In the genomic region with DNA sequence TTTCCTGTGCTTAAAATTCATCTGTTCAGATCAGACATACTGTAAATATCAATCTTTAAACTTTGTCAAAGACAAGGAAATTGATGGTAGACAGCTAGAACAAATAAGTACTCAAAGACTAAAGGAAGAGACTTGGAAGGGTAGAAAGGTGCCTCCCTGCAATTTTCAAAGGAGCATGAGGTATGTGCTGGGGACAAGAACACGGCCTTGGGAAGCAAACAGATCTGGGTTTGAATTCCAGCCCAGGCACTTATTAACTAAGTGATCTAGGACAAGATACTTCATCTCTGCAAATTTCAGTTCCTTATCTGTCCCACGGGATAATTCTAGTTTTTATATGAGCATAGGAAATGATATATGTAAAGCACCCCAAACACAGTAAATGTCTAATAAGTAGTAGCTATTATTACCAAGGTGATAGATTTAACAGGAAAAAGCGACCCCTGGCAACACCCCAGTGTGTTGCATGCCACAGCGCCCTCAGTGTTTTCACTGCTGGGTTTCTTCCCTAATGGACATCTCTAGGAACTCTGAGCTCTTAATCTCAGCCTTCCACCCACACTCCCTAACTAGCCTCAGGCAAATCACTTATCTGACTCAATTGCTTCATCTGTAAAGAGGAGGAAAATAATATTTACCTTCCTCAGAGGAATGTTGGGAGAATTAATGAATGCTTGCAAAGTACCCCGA, we compare ENCODE assay signal across 16 cellular contexts. TPM values are rescaled to one million over a fixed set of nuclear protein-coding genes. Genes with fewer than 3 reads are reported as not detected.
DNase-seq lines count a peak whose midpoint lies in the region; ATAC-seq, FAIRE-seq and TF ChIP-seq lines count a peak whose summit lies in the region.
"Had no signal": no experiment of that assay in that cellular context is flagged by ENCODE, and none has a peak within 500 bp of the region (broad histone marks: within the 10 kb centered on the region; RNA-seq: fewer than 3 reads in every experiment).

No MANE protein-coding gene starts in this region.

- H3K36me3 ChIP-seq in Panc1 (ENCODE audit: control insufficient read depth, insufficient read depth, low read length) (no peaks in the 10 kb centered on the region), suprapubic skin (no peaks in the 10 kb centered on the region), gastrocnemius medialis (no peaks in the 10 kb centered on the region)
- H3K36me3 ChIP-seq: heart left ventricle had no signal

- DNase-seq in ACHN (peak; percentile 2), GM13977 (ENCODE audit: low spot score) (no peak), Panc1 (ENCODE audit: low read depth, low spot score) (no peak), foreskin keratinocyte (no peak), suprapubic skin (ENCODE audit: low spot score in 2 of 2) (no peak), Kasumi-1 (lab: John Stamatoyannopoulos, UW) (no peak), gastrocnemius medialis (no peak), H54 (ENCODE audit: insufficient read length, low spot score) (no peak)
- DNase-seq: activated gamma-delta T cell treated with Interleukin-2 at 50 U/mL for 16 hours; DMS79 treated with DMSO at 0.1 percent for 48 hours; heart left ventricle; left cardiac atrium; NCI-H510A; stimulated activated CD4-positive, alpha-beta T cell treated with anti-CD3 and anti-CD28 coated beads, Interleukin-2, amount 100 ng/mL, for 48 hours had no signal

- no peak for TF ChIP-seq EP300 in suprapubic skin (IDR thresholded peaks at IDR 0.05)

- H3K9me3 ChIP-seq in Panc1 (ENCODE audit: control insufficient read depth, insufficient read depth, low read depth, low read length), result no peaks in the 10 kb centered on the region
- no peaks in the 10 kb centered on the region for H3K9me3 ChIP-seq in suprapubic skin
- H3K9me3 ChIP-seq in gastrocnemius medialis, result no peaks in the 10 kb centered on the region

- CTCF ChIA-PET in Panc1 (lab: Charles Lee), result no interaction called here

- TF ChIP-seq CTCF in GM13977 (IDR thresholded peaks at IDR 0.05; ENCODE audit: extremely low read depth, insufficient read depth, missing control alignments), result peak; percentile 18
- 0 out of 2 replicates have a peak, but pooled peaks have one; percentile 5 for TF ChIP-seq CTCF in Panc1 (IDR thresholded peaks at IDR 0.05)
- TF ChIP-seq CTCF in foreskin keratinocyte (conservative IDR thresholded peaks at IDR 0.05), result peak; percentile 36
- TF ChIP-seq CTCF in suprapubic skin (IDR thresholded peaks at IDR 0.05), result no peak
- TF ChIP-seq CTCF in gastrocnemius medialis (IDR thresholded peaks at IDR 0.05 in 4 of 5, conservative IDR thresholded peaks at IDR 0.05 in 1 of 5), result no peak

- intact Hi-C loops in Panc1 (cut with micrococcal nuclease; ENCODE audit: unreplicated experiment), result no loop called here
- intact Hi-C loops in gastrocnemius medialis (cut with DNase I; ENCODE audit: low total_unique reads), result no loop called here

- FAIRE-seq in H54 (lab: Jason Lieb, UNC), result no peak

- no peaks in the 10 kb centered on the region for H3K27me3 ChIP-seq in Panc1 (ENCODE audit: control insufficient read depth, insufficient read depth, low read length)
- no peaks in the 10 kb centered on the region for H3K27me3 ChIP-seq in foreskin keratinocyte
- H3K27me3 ChIP-seq in suprapubic skin, result no peaks in the 10 kb centered on the region
- no peaks in the 10 kb centered on the region for H3K27me3 ChIP-seq in gastrocnemius medialis
- H3K27me3 ChIP-seq: heart left ventricle had no signal

- BruUV-seq in Panc1 (replicated peaks; lab: Mats Ljungman, UMichigan), result no TSS peak

- H3K4me1 ChIP-seq in Panc1 (ENCODE audit: control insufficient read depth, insufficient read depth, low read length), result no peaks in the 10 kb centered on the region
- H3K4me1 ChIP-seq in foreskin keratinocyte, result no peaks in the 10 kb centered on the region
- H3K4me1 ChIP-seq in suprapubic skin, result no peaks in the 10 kb centered on the region
- H3K4me1 ChIP-seq in gastrocnemius medialis, result no peaks in the 10 kb centered on the region

- TF ChIP-seq POLR2A in suprapubic skin (IDR thresholded peaks at IDR 0.05) (no peak), gastrocnemius medialis (IDR thresholded peaks at IDR 0.05) (no peak), H54 (IDR thresholded peaks at IDR 0.05; ENCODE audit: low read depth, low read length) (no peak)

- WGBS in suprapubic skin, result 54% methylated on average over 5 of the region's 5 CpGs

- no peak overlapping the region for H3K27ac ChIP-seq in Panc1 (ENCODE audit: low read length)
- H3K27ac ChIP-seq in foreskin keratinocyte, result no peak overlapping the region
- H3K27ac ChIP-seq in suprapubic skin, result no peak overlapping the region
- no peak overlapping the region for H3K27ac ChIP-seq in gastrocnemius medialis
- H3K27ac ChIP-seq: heart left ventricle, RWPE1 had no signal

- no peak overlapping the region for H3K4me3 ChIP-seq in Panc1 (ENCODE audit: low read depth in 2 of 2, low read length in 2 of 2)
- no peak overlapping the region for H3K4me3 ChIP-seq in suprapubic skin
- no peak overlapping the region for H3K4me3 ChIP-seq in gastrocnemius medialis
- H3K4me3 ChIP-seq: heart left ventricle had no signal

- POLR2A ChIA-PET in Panc1 (lab: Charles Lee), result no interaction called here

- ATAC-seq in Panc1, result no peak
- no peak for ATAC-seq in foreskin keratinocyte
- ATAC-seq in gastrocnemius medialis, result no peak
- ATAC-seq: heart left ventricle had no signal

- in situ Hi-C loops in ACHN (cut with HindIII; ENCODE audit: low pct_ligation_motif_present, low pct_unique_long_range_greater_than_20kb, low sequenced_read_pairs) (no loop called here), GM13977 (cut with MboI; ENCODE audit: low pct_unique_long_range_greater_than_20kb, low sequenced_read_pairs, unreplicated experiment) (no loop called here), Panc1 (cut with HindIII; ENCODE audit: low pct_unique_long_range_greater_than_20kb, low sequenced_read_pairs) (no loop called here), gastrocnemius medialis (cut with MboI; ENCODE audit: low sequenced_read_pairs in 4 of 4) (no loop called here)

RNA-seq across cellular contexts. Expression of gene BMP4, which starts 44.7 kb away (rescaled TPM):
- 0.87 TPM for total RNA-seq in Panc1 (2021; ENCODE audit: unreplicated experiment)
- polyA plus RNA-seq in Panc1 (2012; ENCODE audit: insufficient read length), result 0.25 TPM
- 8.6 and 13.7 TPM in 2 replicates for total RNA-seq in foreskin keratinocyte
- polyA plus RNA-seq in foreskin keratinocyte, result 9.7 and 13.4 TPM in 2 replicates
- 10 to 100 TPM in 3 of 4 donors, 1 to 10 TPM in 1; 9.9 to 23.7 (median 15.4) TPM for total RNA-seq in suprapubic skin
- 1 to 10 TPM; 2.0 to 9.4 (median 7.6) TPM for total RNA-seq in gastrocnemius medialis
- total RNA-seq: activated CD8-positive, alpha-beta memory T cell treated with anti-CD3 and anti-CD28 coated beads for 36 hours had no signal

Comparison
In these comparisons a context has a peak if more than half of its experiments do, and no peak if none do; other contexts are left out.
1. CTCF ChIP-seq: peak in GM13977 (single experiment), Panc1 (single experiment) and foreskin keratinocyte (single experiment); none in suprapubic skin (0 of 2) and gastrocnemius medialis (0 of 5).